In genomic region chr15:68054658-68055223, GRCh38 we compare ENCODE assay signal across 8 cellular contexts. TPM values are rescaled to one million over a fixed set of nuclear protein-coding genes. Genes with fewer than 3 reads are reported as not detected.
A peak's percentile ranks its signal among the peaks of the same experiment; 100 is the strongest.
DNase-seq lines count a peak whose midpoint lies in the region; ATAC-seq and TF ChIP-seq lines count a peak whose summit lies in the region.

No MANE protein-coding gene starts in this region.

- peak overlapping the region; percentile 88 to 90 for H3K4me3 Mint-ChIP-seq in H9
- H3K4me3 Mint-ChIP-seq in activated CD4-positive, alpha-beta T cell treated with anti-CD3 and anti-CD28 coated beads, Interleukin-2, amount 10 ng/mL, durations not matched to agents 7 days and 5 days, result peak overlapping the region; percentile 93

- DNase-seq in EL (peak; percentile 73), H9 (peak; percentile 71), NCI-H146 treated with DMSO at 0.1 percent for 48 hours (lab: John Stamatoyannopoulos, UW; ENCODE audit: unreplicated experiment) (peak; percentile 14), ecto neural progenitor cell (ENCODE audit: low spot score) (peak; percentile 87), lung (ENCODE audit: low spot score) (peak; percentile 63)
- DNase-seq in activated CD4-positive, alpha-beta T cell treated with anti-CD3 and anti-CD28 coated beads, Interleukin-2, amount 10 ng/mL, durations not matched to agents 7 days and 5 days, result peak; percentile 43
- DNase-seq in stimulated activated CD8-positive, alpha-beta memory T cell treated with anti-CD3 and anti-CD28 coated beads, Interleukin-7, amount 100 ng/mL, for 1 hour (ENCODE audit: low read depth in 2 of 2), result peak; percentile 8

- H2AK5ac ChIP-seq in H9 (ENCODE audit: insufficient read length, low read length), result no peak overlapping the region

- H3T11ph ChIP-seq in H9 (ENCODE audit: low read length), result no peak overlapping the region

- peaks cover 47 to 50% of the 10 kb centered on the region in 2 experiments for H3K4me1 Mint-ChIP-seq in H9
- peaks cover 41% of the 10 kb centered on the region for H3K4me1 Mint-ChIP-seq in activated CD4-positive, alpha-beta T cell treated with anti-CD3 and anti-CD28 coated beads, Interleukin-2, amount 10 ng/mL, durations not matched to agents 7 days and 5 days

- H4K91ac ChIP-seq in H9 (ENCODE audit: insufficient read length, low read depth, low read length), result no peak overlapping the region

- H3K27ac Mint-ChIP-seq in H9, result peak overlapping the region in 2 of 3 experiments; percentile 28 to 70; a peak in 4 of 7 replicates
- H3K27ac Mint-ChIP-seq in activated CD4-positive, alpha-beta T cell treated with anti-CD3 and anti-CD28 coated beads, Interleukin-2, amount 10 ng/mL, durations not matched to agents 7 days and 5 days, result peak overlapping the region; percentile 94

- H4K20me1 ChIP-seq in H9 (ENCODE audit: control insufficient read depth, insufficient read depth, insufficient read length), result no peaks in the 10 kb centered on the region

- no peak overlapping the region for H2BK15ac ChIP-seq in H9 (ENCODE audit: low read depth, low read length)

- H2AFZ ChIP-seq in H9 (ENCODE audit: low read length), result no peak overlapping the region

- no peaks in the 10 kb centered on the region for H3K9me3 Mint-ChIP-seq in H9
- H3K9me3 Mint-ChIP-seq in activated CD4-positive, alpha-beta T cell treated with anti-CD3 and anti-CD28 coated beads, Interleukin-2, amount 10 ng/mL, durations not matched to agents 7 days and 5 days, result peaks cover 5% of the 10 kb centered on the region

- no peak overlapping the region for H3K4ac ChIP-seq in H9 (ENCODE audit: low read depth, low read length)

- no peak overlapping the region for H2BK12ac ChIP-seq in H9 (ENCODE audit: insufficient read length, low read depth, low read length)

- H3K27ac ChIP-seq in H9 (ENCODE audit: insufficient read length, low read depth, low read length), result no peak overlapping the region
- peak overlapping the region; percentile 96 to 97 for H3K27ac ChIP-seq in lung (ENCODE audit: low read depth in 1 of 2, low read length in 1 of 2)

- H3K79me2 ChIP-seq in H9 (ENCODE audit: insufficient read depth, low read length), result peaks cover 14% of the 10 kb centered on the region; the same call in 1 of the 2 replicates

- no peak overlapping the region for H3K23ac ChIP-seq in H9 (ENCODE audit: insufficient read length, low read depth, low read length)

- H4K8ac ChIP-seq in H9 (replicated peaks; ENCODE audit: insufficient read length, low read depth, low read length), result no peak overlapping the region

- H3K9ac ChIP-seq in H9 (ENCODE audit: extremely low read depth, insufficient read length, low read length), result peak overlapping the region; percentile 77

- H3K27me3 ChIP-seq in H9 (ENCODE audit: insufficient read depth, low read length) (no peaks in the 10 kb centered on the region), lung (ENCODE audit: control insufficient read depth, insufficient read depth) (no peaks in the 10 kb centered on the region)

- no peaks in the 10 kb centered on the region for H3K36me3 ChIP-seq in lung (ENCODE audit: control insufficient read depth in 2 of 2, insufficient read depth in 2 of 2, low read length in 2 of 2)

- H2BK5ac ChIP-seq in H9 (ENCODE audit: insufficient read length, low read length), result no peak overlapping the region

- no peak overlapping the region for H2BK120ac ChIP-seq in H9 (ENCODE audit: low read depth, low read length, poor library complexity, severe bottlenecking)

- H3K23me2 ChIP-seq in H9 (ENCODE audit: insufficient read length, low read depth, low read length, poor library complexity, severe bottlenecking), result peaks cover 13% of the 10 kb centered on the region

- H2BK20ac ChIP-seq in H9 (ENCODE audit: low read depth, low read length, poor library complexity, severe bottlenecking), result no peak overlapping the region

- H3K14ac ChIP-seq in H9 (ENCODE audit: insufficient read depth, low read length), result no peak overlapping the region; the same call in 1 of the 2 replicates

- H3K9me3 ChIP-seq in H9 (ENCODE audit: control insufficient read depth, low read depth, low read length), result no peaks in the 10 kb centered on the region
- no peaks in the 10 kb centered on the region for H3K9me3 ChIP-seq in lung (ENCODE audit: control insufficient read depth in 2 of 2, insufficient read depth in 1 of 2, low read length in 1 of 2)

- H4K5ac ChIP-seq in H9 (ENCODE audit: insufficient read length, low read depth, low read length), result no peak overlapping the region

- no peak for TF ChIP-seq CTCF in H9 (conservative IDR thresholded peaks at IDR 0.05)
- no peak for TF ChIP-seq CTCF in lung (IDR thresholded peaks at IDR 0.05; ENCODE audit: control extremely low read depth, extremely low read depth)

- peak overlapping the region; percentile 88 for H3K4me2 ChIP-seq in H9 (ENCODE audit: insufficient read depth, insufficient read length, low read length)

- POLR2A ChIA-PET in activated CD4-positive, alpha-beta T cell treated with anti-CD3 and anti-CD28 coated beads, Interleukin-2, amount 10 ng/mL, durations not matched to agents 7 days and 5 days (lab: Charles Lee), result interaction anchor here (0.5 kb wide), 1 partner anchor 142 kb away, joined by 4 read pairs; no protein-coding TSS in a partner anchor

- H3K4me3 ChIP-seq in lung, result peak overlapping the region; percentile 93

- no CpG with 5 or more reads among the region's 32 CpGs for WGBS in H9 (ENCODE audit: extremely low coverage, insufficient read length, low lambda C conversion rate)
- WGBS in lung, 2 donors, result 0% methylated on average over 31 to 32 of the region's 32 CpGs

- H3K18ac ChIP-seq in H9 (ENCODE audit: insufficient read length, low read depth, low read length), result peak overlapping the region; percentile 48

- no peak overlapping the region for H3K56ac ChIP-seq in H9 (ENCODE audit: insufficient read length, low read depth, low read length)

- peaks cover 7% of the 10 kb centered on the region for H3K27me3 Mint-ChIP-seq in H9 (ENCODE audit: low read depth)
- peaks cover 10% of the 10 kb centered on the region for H3K27me3 Mint-ChIP-seq in activated CD4-positive, alpha-beta T cell treated with anti-CD3 and anti-CD28 coated beads, Interleukin-2, amount 10 ng/mL, durations not matched to agents 7 days and 5 days

- peaks cover 5% of the 10 kb centered on the region for H3K79me1 ChIP-seq in H9 (ENCODE audit: insufficient read depth, low read depth, low read length, poor library complexity, severe bottlenecking)

- peaks cover 2% of the 10 kb centered on the region; the same call in 1 of the 2 replicates for H3K4me1 ChIP-seq in H9 (ENCODE audit: insufficient read depth, low read length)
- peaks cover 2 to 6% of the 10 kb centered on the region in 2 donors for H3K4me1 ChIP-seq in lung (ENCODE audit: control insufficient read depth in 2 of 2, insufficient read depth in 2 of 2, low read length in 2 of 2)

- H3K36me3 Mint-ChIP-seq in H9 (ENCODE audit: insufficient read depth in 1 of 3, low read depth in 3 of 3), result peaks cover 0 to 8% (median 0%) of the 10 kb centered on the region in 3 experiments; a peak in 2 of 7 replicates
- H3K36me3 Mint-ChIP-seq in activated CD4-positive, alpha-beta T cell treated with anti-CD3 and anti-CD28 coated beads, Interleukin-2, amount 10 ng/mL, durations not matched to agents 7 days and 5 days (ENCODE audit: low read depth), result peaks cover 25% of the 10 kb centered on the region

- ATAC-seq in lung (ENCODE audit: insufficient read depth, low FRiP score) (peak; percentile 37), GM19463 (IDR thresholded peaks at IDR 0.05; ENCODE audit: unreplicated experiment) (no peak)

- CTCF ChIA-PET in activated CD4-positive, alpha-beta T cell treated with anti-CD3 and anti-CD28 coated beads, Interleukin-2, amount 10 ng/mL, durations not matched to agents 7 days and 5 days (lab: Charles Lee), result no interaction called here

RNA-seq across cellular contexts. Expression of gene PIAS1, which starts 0.6 kb away (rescaled TPM):
- total RNA-seq in H9 (2021), result 29.4 and 31.1 TPM in 2 replicates
- total RNA-seq in activated CD4-positive, alpha-beta T cell treated with anti-CD3 and anti-CD28 coated beads, Interleukin-2, amount 10 ng/mL, durations not matched to agents 7 days and 5 days, result 10 to 100 TPM; 41.7 to 53.3 TPM
- total RNA-seq in lung, result 100 to 1,000 TPM in 1 of 2 donors, 10 to 100 TPM in 1; 42.2 to 157 TPM
- 10 to 100 TPM; 14.6 to 18.6 TPM for polyA plus RNA-seq in lung

Comparison
In these comparisons a context has a peak if more than half of its experiments do, and no peak if none do; other contexts are left out.
1. DNase-seq: peak in every context shown above with its lines; median percentile 87 in ecto neural progenitor cell; 73 in EL; 71 in H9; 63 in lung; 43 in activated CD4-positive, alpha-beta T cell treated with anti-CD3 and anti-CD28 coated beads, Interleukin-2, amount 10 ng/mL, durations not matched to agents 7 days and 5 days; 14 in NCI-H146 treated with DMSO at 0.1 percent for 48 hours; 8 in stimulated activated CD8-positive, alpha-beta memory T cell treated with anti-CD3 and anti-CD28 coated beads, Interleukin-7, amount 100 ng/mL, for 1 hour.